8 cellular contexts compared by ENCODE assay signal in the genomic region with DNA sequence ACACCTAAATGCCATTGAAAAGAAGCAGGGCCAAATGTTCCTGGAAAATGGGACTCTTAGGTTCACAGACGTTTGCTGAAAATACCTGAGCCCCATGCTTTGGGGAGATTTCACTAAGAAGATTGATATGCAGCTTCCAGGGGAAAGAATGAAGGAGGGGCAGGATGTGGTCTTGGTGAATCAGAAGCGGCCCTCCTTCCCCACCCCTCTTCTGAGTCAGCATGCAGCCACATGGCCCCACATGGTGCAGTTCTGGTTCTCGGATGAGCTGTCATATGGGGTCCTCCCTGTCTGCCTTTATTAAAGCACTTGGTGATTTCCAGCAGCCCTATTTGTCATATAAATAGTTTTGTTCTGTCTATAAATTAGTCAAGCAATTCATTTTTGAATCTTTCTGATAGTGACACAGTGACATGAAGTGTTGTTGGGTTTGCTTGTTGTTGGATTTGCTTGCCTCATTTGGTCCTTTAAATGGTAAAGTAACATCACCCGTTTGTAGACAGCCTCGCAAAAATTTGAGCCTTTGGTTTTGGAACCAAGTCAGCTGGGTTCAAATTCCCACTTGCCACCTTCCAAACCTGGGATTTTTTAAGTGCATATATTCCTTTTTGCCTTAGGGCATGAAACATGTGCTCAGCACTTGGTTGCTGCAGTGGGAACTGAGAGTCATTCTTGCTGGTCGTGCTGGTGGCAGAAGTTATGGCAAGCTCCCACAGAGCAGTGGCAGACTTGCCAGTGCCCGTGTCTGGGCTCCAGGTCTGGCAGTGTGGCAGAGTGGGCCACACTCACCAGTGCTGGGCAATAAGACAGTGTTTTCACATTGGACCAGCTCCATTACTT.
DNase-seq lines count a peak whose midpoint lies in the region; ATAC-seq, FAIRE-seq and TF ChIP-seq lines count a peak whose summit lies in the region.

No MANE protein-coding gene starts in this region.

- CTCF ChIA-PET in CD4-positive, alpha-beta memory T cell (lab: Charles Lee; ENCODE audit: partially characterized antibody): interaction anchor here (0.7 to 1.4 kb wide), 2 partner anchors 10 to 72 kb away, joined by 3 to 4 read pairs; no protein-coding TSS in a partner anchor

- H3K36me3 ChIP-seq in CD4-positive, alpha-beta memory T cell (ENCODE audit: insufficient read depth, low read length): no peaks in the 10 kb centered on the region
- no peaks in the 10 kb centered on the region for H3K36me3 ChIP-seq in effector memory CD4-positive, alpha-beta T cell (ENCODE audit: control insufficient read depth, insufficient read depth, low read length)
- H3K36me3 ChIP-seq in kidney (ENCODE audit: control insufficient read depth in 1 of 2, insufficient read depth in 2 of 2, low read length in 2 of 2): no peaks in the 10 kb centered on the region

- peak; percentile 54 to 91 (median 63) for DNase-seq in CD4-positive, alpha-beta memory T cell
- DNase-seq in HS-5 (ENCODE audit: low read depth): peak; percentile 85
- DNase-seq in activated CD4-positive, alpha-beta T cell treated with anti-CD3 and anti-CD28 coated beads for 24 hours (ENCODE audit: low read depth in 2 of 2): peak; percentile 63 to 78
- DNase-seq in effector memory CD4-positive, alpha-beta T cell: peak; percentile 45 to 65 (median 51)
- DNase-seq in stimulated activated CD4-positive, alpha-beta T cell treated with anti-CD3 and anti-CD28 coated beads, Interleukin-1b, Interleukin-23, amount 100 ng/mL, for 24 hours (ENCODE audit: low read depth in 4 of 4, low spot score in 1 of 4): peak; percentile 59 to 83 (median 67)
- DNase-seq in kidney: no peak
- DNase-seq in NCI-H2029 (lab: John Stamatoyannopoulos, UW): no peak

- POLR2A ChIA-PET in CD4-positive, alpha-beta memory T cell (lab: Charles Lee; ENCODE audit: partially characterized antibody): interaction anchor here (0.8 to 1.3 kb wide), 3 partner anchors 68 to 456 kb away, joined by 3 to 4 read pairs (median 4); partner anchors contain the start of gene CDK6

- peaks cover 17% of the 10 kb centered on the region for H3K4me1 ChIP-seq in CD4-positive, alpha-beta memory T cell (ENCODE audit: insufficient read depth, low read length)
- H3K4me1 ChIP-seq in effector memory CD4-positive, alpha-beta T cell (ENCODE audit: control insufficient read depth, insufficient read depth, low read length, poor library complexity, severe bottlenecking): no peaks in the 10 kb centered on the region
- no peaks in the 10 kb centered on the region for H3K4me1 ChIP-seq in kidney (ENCODE audit: control insufficient read depth in 1 of 2, insufficient read depth in 1 of 2, low read depth in 1 of 2, low read length in 2 of 2)

- no peak overlapping the region for H3K27ac ChIP-seq in CD4-positive, alpha-beta memory T cell (ENCODE audit: low read depth, low read length)
- no peak overlapping the region for H3K27ac ChIP-seq in effector memory CD4-positive, alpha-beta T cell (ENCODE audit: insufficient read depth, low read length, poor library complexity, severe bottlenecking)
- no peak overlapping the region for H3K27ac ChIP-seq in kidney (ENCODE audit: low read depth in 2 of 2, low read length in 2 of 2)

- no peaks in the 10 kb centered on the region for H3K27me3 Mint-ChIP-seq in CD4-positive, alpha-beta memory T cell

- no peaks in the 10 kb centered on the region for H3K36me3 Mint-ChIP-seq in CD4-positive, alpha-beta memory T cell

- no peak overlapping the region for H3K9ac ChIP-seq in kidney (ENCODE audit: low read length in 2 of 2)

- no peaks in the 10 kb centered on the region for H3K9me3 Mint-ChIP-seq in CD4-positive, alpha-beta memory T cell

- H3K27me3 ChIP-seq in CD4-positive, alpha-beta memory T cell (ENCODE audit: insufficient read depth, low read length): no peaks in the 10 kb centered on the region
- no peaks in the 10 kb centered on the region for H3K27me3 ChIP-seq in effector memory CD4-positive, alpha-beta T cell (replicated peaks; ENCODE audit: control insufficient read depth, insufficient read depth, low read length, poor library complexity, severe bottlenecking)

- no peak for TF ChIP-seq CTCF in kidney (IDR thresholded peaks at IDR 0.05; ENCODE audit: borderline replicate concordance, extremely low read depth, insufficient read depth)

- H3K27ac Mint-ChIP-seq in CD4-positive, alpha-beta memory T cell: peak overlapping the region in 6 of 7 donors; percentile 7 to 82 (median 46)

- peak; percentile 99 for ATAC-seq in GM21447 (IDR thresholded peaks at IDR 0.05; ENCODE audit: unreplicated experiment)

- FAIRE-seq in kidney (lab: Jason Lieb, UNC): no peak

- peaks cover 17 to 25% (median 21%) of the 10 kb centered on the region in 4 donors for H3K4me1 Mint-ChIP-seq in CD4-positive, alpha-beta memory T cell

- no peaks in the 10 kb centered on the region for H3K9me3 ChIP-seq in CD4-positive, alpha-beta memory T cell (ENCODE audit: control insufficient read depth in 1 of 2, low read length in 2 of 2)
- H3K9me3 ChIP-seq in effector memory CD4-positive, alpha-beta T cell (ENCODE audit: control insufficient read depth, low read length): no peaks in the 10 kb centered on the region
- H3K9me3 ChIP-seq in kidney (ENCODE audit: control insufficient read depth in 1 of 2, low read length in 2 of 2): no peaks in the 10 kb centered on the region

- H3K4me3 Mint-ChIP-seq in CD4-positive, alpha-beta memory T cell: peak overlapping the region in 6 of 8 donors; percentile 6 to 53 (median 18)

- intact Hi-C loops in CD4-positive, alpha-beta memory T cell (cut with micrococcal nuclease): loop anchor here (1.0 to 5.0 kb wide), 3 partner anchors 70 to 328 kb away; partner anchors contain the start of genes SAMD9 and VPS50
- intact Hi-C loops in kidney (cut with DNase I): no loop called here

- H3K4me3 ChIP-seq in CD4-positive, alpha-beta memory T cell (ENCODE audit: low read length in 2 of 2): no peak overlapping the region
- no peak overlapping the region for H3K4me3 ChIP-seq in effector memory CD4-positive, alpha-beta T cell (ENCODE audit: insufficient read depth, low read depth, low read length, poor library complexity, severe bottlenecking)
- no peak overlapping the region for H3K4me3 ChIP-seq in kidney (ENCODE audit: low read length in 2 of 2)

Comparison
In these comparisons a context has a peak if more than half of its experiments do, and no peak if none do; other contexts are left out.
1. DNase-seq: peak in CD4-positive, alpha-beta memory T cell (5 of 5), HS-5 (single experiment), activated CD4-positive, alpha-beta T cell treated with anti-CD3 and anti-CD28 coated beads for 24 hours (2 of 2), effector memory CD4-positive, alpha-beta T cell (3 of 3) and stimulated activated CD4-positive, alpha-beta T cell treated with anti-CD3 and anti-CD28 coated beads, Interleukin-1b, Interleukin-23, amount 100 ng/mL, for 24 hours (4 of 4); none in kidney (single experiment) and NCI-H2029 (single experiment).